Comparison of ENCODE assay signal across 9 cellular contexts in genomic region chr15:63089260-63090043, GRCh38. TPM values are rescaled to one million over a fixed set of nuclear protein-coding genes. Genes with fewer than 3 reads are reported as not detected.
DNase-seq lines count a peak whose midpoint lies in the region; FAIRE-seq and TF ChIP-seq lines count a peak whose summit lies in the region.
"Had no signal": no experiment of that assay in that cellular context is flagged by ENCODE, and none has a peak within 500 bp of the region (broad histone marks: within the 10 kb centered on the region; RNA-seq: fewer than 3 reads in every experiment).

No MANE protein-coding gene starts in this region.

- H3K27ac Mint-ChIP-seq in H9 = peak overlapping the region; percentile 76 to 95 (median 88)

- intact Hi-C loops in stomach (cut with DNase I; ENCODE audit: low total_unique reads) = loop anchor here (10.0 kb wide), 2 partner anchors 45 to 315 kb away; partner anchors contain the start of gene TPM1

- H3K23ac ChIP-seq in H9 (ENCODE audit: insufficient read length, low read depth, low read length) = no peak overlapping the region

- no peaks in the 10 kb centered on the region; a peak in 1 of 5 replicates for H3K9me3 Mint-ChIP-seq in H9
- H3K9me3 Mint-ChIP-seq: naive B cell had no signal

- H3K4me3 Mint-ChIP-seq in H9 = peak overlapping the region in 1 of 2 experiments; percentile 11; a peak in 2 of 5 replicates
- H3K4me3 Mint-ChIP-seq: naive B cell had no signal

- H2AFZ ChIP-seq in H9 (ENCODE audit: low read length) = no peak overlapping the region

- no CpG with 5 or more reads among the region's 6 CpGs for WGBS in H9 (ENCODE audit: extremely low coverage, insufficient read length, low lambda C conversion rate)
- WGBS in stomach, 5 donors = 59 to 71% (median 70%) methylated on average over 6 of the region's 6 CpGs

- H3K4me2 ChIP-seq in H9 (ENCODE audit: insufficient read depth, insufficient read length, low read length) = no peak overlapping the region

- peak; percentile 86 for DNase-seq in H9
- DNase-seq in RCC 7860 (ENCODE audit: low spot score) = peak; percentile 95
- peak; percentile 93 for DNase-seq in glomerular visceral epithelial cell (ENCODE audit: extremely low spot score)
- peak; percentile 95 for DNase-seq in skeletal muscle cell (ENCODE audit: low read depth)
- no peak for DNase-seq in stomach
- DNase-seq in germinal center (ENCODE audit: low spot score) = no peak
- DNase-seq in NCI-H2196 (lab: John Stamatoyannopoulos, UW; ENCODE audit: unreplicated experiment) = no peak
- no peak for DNase-seq in stimulated activated CD4-positive, alpha-beta T cell treated with anti-CD3 and anti-CD28 coated beads, Interleukin-12 subunit alpha, Interleukin-12 subunit beta, amount 100 ng/mL, for 4 hours
- DNase-seq: naive B cell had no signal

- H3K4ac ChIP-seq in H9 (ENCODE audit: low read depth, low read length) = no peak overlapping the region

- no peaks in the 10 kb centered on the region for H4K20me1 ChIP-seq in H9 (ENCODE audit: control insufficient read depth, insufficient read depth, insufficient read length)

- H2BK120ac ChIP-seq in H9 (ENCODE audit: low read depth, low read length, poor library complexity, severe bottlenecking) = no peak overlapping the region

- no peak overlapping the region for H4K5ac ChIP-seq in H9 (ENCODE audit: insufficient read length, low read depth, low read length)

- H2BK5ac ChIP-seq in H9 (ENCODE audit: insufficient read length, low read length) = no peak overlapping the region

- no peak for TF ChIP-seq EP300 in stomach (IDR thresholded peaks at IDR 0.05)

- no peaks in the 10 kb centered on the region for H3K36me3 ChIP-seq in stomach

- H3K79me1 ChIP-seq in H9 (ENCODE audit: insufficient read depth, low read depth, low read length, poor library complexity, severe bottlenecking) = no peaks in the 10 kb centered on the region

- peak overlapping the region; percentile 43 for H3K27ac ChIP-seq in H9 (ENCODE audit: insufficient read length, low read depth, low read length)
- H3K27ac ChIP-seq in stomach = peak overlapping the region in 2 of 5 donors; percentile 2 to 39

- no peak overlapping the region for H3K56ac ChIP-seq in H9 (ENCODE audit: insufficient read length, low read depth, low read length)

- H2AK5ac ChIP-seq in H9 (ENCODE audit: insufficient read length, low read length) = no peak overlapping the region

- no peak overlapping the region for H2BK12ac ChIP-seq in H9 (ENCODE audit: insufficient read length, low read depth, low read length)

- H3T11ph ChIP-seq in H9 (ENCODE audit: low read length) = no peak overlapping the region

- no peak overlapping the region for H4K8ac ChIP-seq in H9 (replicated peaks; ENCODE audit: insufficient read length, low read depth, low read length)

- no peaks in the 10 kb centered on the region; a peak in 1 of 7 replicates for H3K36me3 Mint-ChIP-seq in H9 (ENCODE audit: insufficient read depth in 1 of 3, low read depth in 3 of 3)
- H3K36me3 Mint-ChIP-seq: naive B cell had no signal

- H3K18ac ChIP-seq in H9 (ENCODE audit: insufficient read length, low read depth, low read length) = no peak overlapping the region

- no peak for TF ChIP-seq POLR2A in stomach (IDR thresholded peaks at IDR 0.05)

- H3K4me1 Mint-ChIP-seq in H9 = peaks cover 50 to 52% of the 10 kb centered on the region in 2 experiments

- no peaks in the 10 kb centered on the region for H3K23me2 ChIP-seq in H9 (ENCODE audit: insufficient read length, low read depth, low read length, poor library complexity, severe bottlenecking)

- TF ChIP-seq CTCF in H9 (conservative IDR thresholded peaks at IDR 0.05) (no peak), stomach (IDR thresholded peaks at IDR 0.05) (no peak)

- no peak overlapping the region for H3K14ac ChIP-seq in H9 (ENCODE audit: insufficient read depth, low read length)

- H3K4me1 ChIP-seq in H9 (ENCODE audit: insufficient read depth, low read length) (peaks cover 20% of the 10 kb centered on the region; the same call in 1 of the 2 replicates), stomach (peaks cover 0 to 29% (median 12%) of the 10 kb centered on the region in 4 donors)

- no peak overlapping the region for H2BK15ac ChIP-seq in H9 (ENCODE audit: low read depth, low read length)

- H3K9me3 ChIP-seq in H9 (ENCODE audit: control insufficient read depth, low read depth, low read length) (no peaks in the 10 kb centered on the region), stomach (no peaks in the 10 kb centered on the region)

- no peak overlapping the region for H2BK20ac ChIP-seq in H9 (ENCODE audit: low read depth, low read length, poor library complexity, severe bottlenecking)

- FAIRE-seq in RCC 7860 (lab: Jason Lieb, UNC) = peak; percentile 86

- H4K91ac ChIP-seq in H9 (ENCODE audit: insufficient read length, low read depth, low read length) = no peak overlapping the region

- H3K4me3 ChIP-seq in skeletal muscle cell (ENCODE audit: low read depth, low read length) = no peak overlapping the region
- no peak overlapping the region for H3K4me3 ChIP-seq in stomach

- H3K9ac ChIP-seq in H9 (ENCODE audit: extremely low read depth, insufficient read length, low read length) = no peak overlapping the region

- no peaks in the 10 kb centered on the region for H3K79me2 ChIP-seq in H9 (ENCODE audit: insufficient read depth, low read length)

- H3K27me3 ChIP-seq in H9 (ENCODE audit: insufficient read depth, low read length) (no peaks in the 10 kb centered on the region), stomach (no peaks in the 10 kb centered on the region)

- H3K27me3 Mint-ChIP-seq in H9 (ENCODE audit: low read depth) = no peaks in the 10 kb centered on the region
- H3K27me3 Mint-ChIP-seq: naive B cell had no signal

RNA-seq across cellular contexts. Expression of gene LACTB, which starts 32.2 kb away (rescaled TPM):
- total RNA-seq in H9 (2021) (10.3 and 10.6 TPM in 2 replicates), stomach (10 to 100 TPM in 3 of 5 donors, 1 to 10 TPM in 2; 1.2 to 30.8 (median 14.8) TPM)
- polyA plus RNA-seq in stomach = 10 to 100 TPM in 1 of 3 donors, 1 to 10 TPM in 2; 8.2 to 13.0 (median 9.3) TPM

RNA-seq across cellular contexts. Expression of gene TPM1, which starts 46.9 kb away (rescaled TPM):
- total RNA-seq in H9 (2021) (731 and 748 TPM in 2 replicates), stomach (1,000 to 10,000 TPM in 4 of 5 donors, 100 to 1,000 TPM in 1; 425 to 2,605 (median 1,087) TPM)
- polyA plus RNA-seq in stomach = 100 to 1,000 TPM; 230 to 494 (median 306) TPM

Comparison
In these comparisons a context has a peak if more than half of its experiments do, and no peak if none do; other contexts are left out.
1. DNase-seq: peak in H9 (single experiment), RCC 7860 (single experiment), glomerular visceral epithelial cell (single experiment) and skeletal muscle cell (single experiment); none in stomach (single experiment), germinal center (single experiment), NCI-H2196 (single experiment) and stimulated activated CD4-positive, alpha-beta T cell treated with anti-CD3 and anti-CD28 coated beads, Interleukin-12 subunit alpha, Interleukin-12 subunit beta, amount 100 ng/mL, for 4 hours (single experiment).